Comparison of ENCODE assay signal across 26 cellular contexts in the genomic region with DNA sequence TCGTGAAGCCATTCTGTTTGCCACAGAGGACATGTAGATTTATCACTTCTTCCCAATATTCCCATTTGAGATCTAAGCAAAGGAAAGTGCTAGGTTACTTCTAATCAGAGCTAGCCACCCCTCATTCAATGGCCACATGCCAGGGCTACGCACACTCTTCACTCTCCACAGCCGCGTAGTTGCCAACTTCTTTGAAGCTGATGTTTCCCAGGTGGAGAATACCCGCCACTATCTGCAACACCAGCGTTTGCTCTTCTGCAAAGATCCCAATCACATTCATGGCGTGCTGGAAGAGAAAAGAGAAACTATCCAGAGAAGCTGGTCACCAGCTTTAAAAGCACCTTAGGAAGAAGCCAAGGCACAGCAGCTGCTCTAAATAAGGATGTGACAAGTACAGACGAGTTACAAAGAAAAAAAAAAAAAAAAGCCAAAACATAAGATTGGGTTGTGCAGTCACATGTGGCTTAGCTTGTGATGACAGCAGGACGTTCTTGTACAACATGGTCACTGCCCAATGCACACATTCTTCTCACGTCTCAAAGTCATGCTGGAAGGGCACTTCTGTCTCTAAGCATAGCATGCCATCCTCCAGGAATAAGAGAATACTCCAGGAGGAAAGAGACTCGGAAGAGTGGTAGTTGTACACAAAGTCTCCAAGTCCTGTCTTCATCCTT. TPM values are rescaled to one million over a fixed set of nuclear protein-coding genes. Genes with fewer than 3 reads are reported as not detected.
A peak's percentile ranks its signal among the peaks of the same experiment; 100 is the strongest.
DNase-seq lines count a peak whose midpoint lies in the region; ATAC-seq, FAIRE-seq and TF ChIP-seq lines count a peak whose summit lies in the region.
"Had no signal": no experiment of that assay in that cellular context is flagged by ENCODE, and none has a peak within 500 bp of the region (broad histone marks: within the 10 kb centered on the region; RNA-seq: fewer than 3 reads in every experiment).

No MANE protein-coding gene starts in this region.

- H3K36me3 Mint-ChIP-seq in stimulated activated naive B cell treated with anti-CD40 and anti-IgM and Interleukin-4, amounts not matched to agents 10 μg/mL and 1 μg/mL and 100 μg/mL, for 72 hours: peaks cover 67 to 69% of the 10 kb centered on the region in 2 donors

- H3K36me3 ChIP-seq in stomach: peaks cover 0 to 83% (median 72%) of the 10 kb centered on the region in 4 donors
- H3K36me3 ChIP-seq: pancreas had no signal

- intact Hi-C loops in dorsolateral prefrontal cortex (cut with DNase I) (loop anchor here in 1 of 2 donors (10.0 kb wide), 1 partner anchor 48 kb away; no protein-coding TSS in a partner anchor), stomach (cut with DNase I; ENCODE audit: low total_unique reads) (no loop called here)

- peak overlapping the region; percentile 42 for H3K27ac Mint-ChIP-seq in stimulated activated naive B cell treated with anti-CD40 and anti-IgM and Interleukin-4, amounts not matched to agents 10 μg/mL and 1 μg/mL and 100 μg/mL, for 72 hours
- H3K27ac Mint-ChIP-seq: activated naive CD8-positive, alpha-beta T cell treated with anti-CD3 and anti-CD28 coated beads, Interleukin-2, amount 10 ng/mL, durations not matched to agents 7 days and 5 days; CD14-positive monocyte; nephron progenitor cell; type B pancreatic cell had no signal

- TF ChIP-seq POLR2A in GM12892 (IDR thresholded peaks at IDR 0.05; ENCODE audit: low read depth, low read length): peak; percentile 26; the same call in 1 of the 2 replicates
- TF ChIP-seq POLR2A in stomach (IDR thresholded peaks at IDR 0.05): no peak

- peaks cover 4 to 9% of the 10 kb centered on the region in 2 donors for H3K4me1 Mint-ChIP-seq in stimulated activated naive B cell treated with anti-CD40 and anti-IgM and Interleukin-4, amounts not matched to agents 10 μg/mL and 1 μg/mL and 100 μg/mL, for 72 hours
- H3K4me1 Mint-ChIP-seq: CD14-positive monocyte, nephron progenitor cell had no signal

- H3K9me3 Mint-ChIP-seq in stimulated activated naive B cell treated with anti-CD40 and anti-IgM and Interleukin-4, amounts not matched to agents 10 μg/mL and 1 μg/mL and 100 μg/mL, for 72 hours: no peaks in the 10 kb centered on the region
- H3K9me3 Mint-ChIP-seq: activated naive CD8-positive, alpha-beta T cell treated with anti-CD3 and anti-CD28 coated beads, Interleukin-2, amount 10 ng/mL, durations not matched to agents 7 days and 5 days; CD14-positive monocyte; nephron progenitor cell; type B pancreatic cell had no signal

- no peaks in the 10 kb centered on the region for H3K9me3 ChIP-seq in stomach
- H3K9me3 ChIP-seq: lower lobe of right lung, mucosa of descending colon, pancreas had no signal

- no peak for TF ChIP-seq CTCF in dorsolateral prefrontal cortex (IDR thresholded peaks at IDR 0.05 in 54 of 56, conservative IDR thresholded peaks at IDR 0.05 in 2 of 56; ENCODE audit: low read depth in 1 of 56, partially characterized antibody in 56 of 56)
- TF ChIP-seq CTCF in stomach (IDR thresholded peaks at IDR 0.05): no peak

- H3K4me1 ChIP-seq in stomach: peaks cover 0 to 10% (median 0%) of the 10 kb centered on the region in 4 donors
- H3K4me1 ChIP-seq: pancreas had no signal

- 74 to 93% (median 90%) methylated on average over 11 of the region's 11 CpGs for WGBS in stomach, 5 donors

- H3K27ac ChIP-seq in dorsolateral prefrontal cortex (peak overlapping the region in 56 of 59 donors; percentile 11 to 83 (median 66)), stomach (no peak overlapping the region)
- H3K27ac ChIP-seq: KMS-11, lower lobe of right lung, pancreas, RWPE1 had no signal

- in situ Hi-C loops in ACHN (cut with HindIII; ENCODE audit: low pct_ligation_motif_present, low pct_unique_long_range_greater_than_20kb, low sequenced_read_pairs): no loop called here

- no peak for TF ChIP-seq EP300 in stomach (IDR thresholded peaks at IDR 0.05)

- H3K27me3 ChIP-seq in dorsolateral prefrontal cortex (no peaks in the 10 kb centered on the region), stomach (no peaks in the 10 kb centered on the region)
- H3K27me3 ChIP-seq: pancreas had no signal

- H3K4me3 Mint-ChIP-seq in stimulated activated naive B cell treated with anti-CD40 and anti-IgM and Interleukin-4, amounts not matched to agents 10 μg/mL and 1 μg/mL and 100 μg/mL, for 72 hours: no peak overlapping the region
- H3K4me3 Mint-ChIP-seq: activated naive CD8-positive, alpha-beta T cell treated with anti-CD3 and anti-CD28 coated beads, Interleukin-2, amount 10 ng/mL, durations not matched to agents 7 days and 5 days; CD14-positive monocyte; nephron progenitor cell; type B pancreatic cell had no signal

- H3K4me3 ChIP-seq in dorsolateral prefrontal cortex (peak overlapping the region in 1 of 59 donors; percentile 7), stomach (no peak overlapping the region)
- H3K4me3 ChIP-seq: lower lobe of right lung, mucosa of descending colon, pancreas, smooth muscle cell had no signal

- no peak for FAIRE-seq in GM12892 (lab: Jason Lieb, UNC)
- FAIRE-seq: kidney, pancreas had no signal

- ATAC-seq in stimulated activated naive B cell treated with anti-CD40 and anti-IgM and Interleukin-4, amounts not matched to agents 10 μg/mL and 1 μg/mL and 100 μg/mL, for 72 hours (replicated peaks): no peak
- ATAC-seq: lower lobe of right lung had no signal

- DNase-seq in GM12892 (ENCODE audit: insufficient read length) (no peak), NCI-H1105 treated with DMSO at 0.1 percent for 48 hours (lab: John Stamatoyannopoulos, UW) (peak; percentile 42), dorsolateral prefrontal cortex (peak in 1 of 10 donors; percentile 21), NCI-H1417 (lab: John Stamatoyannopoulos, UW) (no peak), stomach (no peak), ACHN (no peak)
- no peak for DNase-seq in stimulated activated naive B cell treated with anti-CD40 and anti-IgM and Interleukin-4, amounts not matched to agents 10 μg/mL and 1 μg/mL and 100 μg/mL, for 72 hours
- DNase-seq: activated gamma-delta T cell; activated naive CD8-positive, alpha-beta T cell treated with anti-CD3 and anti-CD28 coated beads, Interleukin-2, amount 10 ng/mL, durations not matched to agents 7 days and 5 days; activated T-cell treated with anti-CD3 and anti-CD28 coated beads, Interleukin-2, amount 50 U/mL, for 1 hour; cerebellar nuclear complex; lower lobe of right lung; mucosa of descending colon; NCI-H146; NCI-H524; nephron progenitor cell; pancreas; retina; stimulated activated CD4-positive, alpha-beta T cell treated with anti-CD3 and anti-CD28 coated beads, Interleukin-2, amount 100 ng/mL, for 24 hours had no signal

- no peaks in the 10 kb centered on the region for H3K27me3 Mint-ChIP-seq in stimulated activated naive B cell treated with anti-CD40 and anti-IgM and Interleukin-4, amounts not matched to agents 10 μg/mL and 1 μg/mL and 100 μg/mL, for 72 hours
- H3K27me3 Mint-ChIP-seq: activated naive CD8-positive, alpha-beta T cell treated with anti-CD3 and anti-CD28 coated beads, Interleukin-2, amount 10 ng/mL, durations not matched to agents 7 days and 5 days; type B pancreatic cell had no signal

RNA-seq across cellular contexts. Expression of a gene that starts 16.4 kb away (rescaled TPM):
- 1.00 TPM for polyA plus RNA-seq in GM12892 (2012; ENCODE audit: missing spikeins)
- total RNA-seq in dorsolateral prefrontal cortex: not detected
- not detected for total RNA-seq in stomach
- polyA plus RNA-seq in stomach: not detected
- total RNA-seq: activated naive CD8-positive, alpha-beta T cell treated with anti-CD3 and anti-CD28 coated beads, Interleukin-2, amount 10 ng/mL, durations not matched to agents 7 days and 5 days; kidney; lower lobe of right lung; mucosa of descending colon; pancreas; smooth muscle cell; T-helper 2 cell treated with Interferon-gamma antibody and Interleukin-4, amounts not matched to agents 100 ng/mL and 5 ng/mL, for 36 hours had no signal
- polyA plus RNA-seq: CD14-positive monocyte, pancreas, smooth muscle cell had no signal

Comparison
In these comparisons a context has a peak if more than half of its experiments do, and no peak if none do; other contexts are left out.
1. H3K27ac ChIP-seq: peak in dorsolateral prefrontal cortex (56 of 59); none in stomach (0 of 5).